In the genomic region with DNA sequence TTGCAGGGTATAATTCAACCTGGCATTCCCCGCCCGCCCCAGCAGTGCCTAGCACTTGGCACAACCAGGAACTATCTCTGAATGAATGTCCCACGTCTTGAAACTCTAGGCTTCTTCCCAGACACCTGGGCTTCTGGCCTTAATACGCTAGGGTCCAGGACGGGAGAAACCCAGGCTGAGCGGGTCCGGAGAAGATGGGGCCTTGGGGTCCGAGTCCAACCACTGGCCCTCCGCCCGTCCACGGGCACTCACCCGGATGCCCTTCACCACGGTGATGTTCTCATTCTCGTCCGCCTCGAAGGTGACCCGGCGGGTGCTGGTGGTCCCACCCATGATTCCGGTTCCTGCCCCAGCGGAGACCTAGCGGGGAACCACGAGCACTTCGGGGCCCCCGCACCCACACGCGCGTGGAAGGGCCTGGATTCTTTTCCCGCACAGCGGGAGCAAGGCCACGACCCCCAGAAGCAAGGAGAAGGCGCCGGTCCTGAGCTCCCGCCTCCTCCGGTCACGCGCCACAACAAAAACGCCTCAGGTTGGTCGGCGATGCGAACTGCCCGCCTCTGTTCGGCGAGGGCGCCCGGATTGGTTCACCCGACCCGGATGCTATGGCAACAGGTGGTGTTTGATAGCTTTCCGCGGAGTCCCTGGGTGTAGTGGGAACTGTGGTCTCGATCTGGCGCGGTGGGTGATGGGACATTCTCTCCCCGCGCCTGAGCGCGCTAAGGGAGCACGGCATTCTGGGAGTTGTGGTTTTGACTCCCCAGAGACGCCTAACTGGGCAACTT, we compare ENCODE assay signal across 8 cellular contexts. TPM values are rescaled to one million over a fixed set of nuclear protein-coding genes. Genes with fewer than 3 reads are reported as not detected.
DNase-seq lines count a peak whose midpoint lies in the region; ATAC-seq and TF ChIP-seq lines count a peak whose summit lies in the region.

CHCHD3 (minus strand) TSS at position 486 of the 785 bp plus-strand sequence; CDS start at position 333, 153 bp downstream.

- H3K27ac ChIP-seq in ACC112 (ENCODE audit: low read depth, low read length), result peak within 1 kb of the TSS; percentile 58
- peak within 1 kb of the TSS; percentile 78 for H3K27ac ChIP-seq in VCaP
- peak within 1 kb of the TSS; percentile 82 to 85 for H3K27ac ChIP-seq in breast epithelium
- peak within 1 kb of the TSS; percentile 60 for H3K27ac ChIP-seq in iPS-18a (ENCODE audit: low read length)

- H2AFZ ChIP-seq in ACC112 (ENCODE audit: low read length, unreplicated experiment), result peak within 1 kb of the TSS; percentile 26

- TF ChIP-seq CTCF in VCaP (conservative IDR thresholded peaks at IDR 0.05) (no peak), breast epithelium (IDR thresholded peaks at IDR 0.05) (no peak)

- peak; percentile 97 for DNase-seq in NCI-H2196 treated with DMSO at 0.1 percent for 48 hours (lab: John Stamatoyannopoulos, UW; ENCODE audit: unreplicated experiment)
- peak; percentile 96 to 98 for DNase-seq in breast epithelium (ENCODE audit: low spot score in 2 of 2)

- H3K4me1 ChIP-seq in ACC112 (ENCODE audit: control insufficient read depth, insufficient read depth, low read length, unreplicated experiment) (peaks cover 10% of the 10 kb centered on the region), breast epithelium (no peaks in the 10 kb centered on the region), iPS-18a (ENCODE audit: control insufficient read depth, low read depth, low read length) (peaks cover 30% of the 10 kb centered on the region), skeletal muscle satellite cell (ENCODE audit: control insufficient read depth, insufficient read depth, low read length) (peaks cover 5% of the 10 kb centered on the region)

- TF ChIP-seq POLR2A in breast epithelium (IDR thresholded peaks at IDR 0.05), result no peak

- H3K36me3 ChIP-seq in ACC112 (ENCODE audit: insufficient read depth, low read length) (0 out of 2 replicates have a peak, but pooled peaks cover 3% of the 10 kb centered on the region), breast epithelium (no peaks in the 10 kb centered on the region), iPS-18a (ENCODE audit: control insufficient read depth, low read depth, low read length) (no peaks in the 10 kb centered on the region), skeletal muscle satellite cell (ENCODE audit: insufficient read depth, low read length) (peaks cover 3% of the 10 kb centered on the region)

- intact Hi-C loops in breast epithelium (cut with DNase I; ENCODE audit: low total_unique reads), result no loop called here

- ATAC-seq in GM18870 (IDR thresholded peaks at IDR 0.05; ENCODE audit: unreplicated experiment), result peak; percentile 99
- peak; percentile 99 for ATAC-seq in HG03135 (IDR thresholded peaks at IDR 0.05; ENCODE audit: unreplicated experiment)

- peaks cover 48% of the 10 kb centered on the region for H3K79me2 ChIP-seq in ACC112 (ENCODE audit: control insufficient read depth, insufficient read depth, low read length, unreplicated experiment)

- H3K9ac ChIP-seq in iPS-18a (ENCODE audit: low read length) (peak within 1 kb of the TSS; percentile 86), skeletal muscle satellite cell (ENCODE audit: low read depth, low read length) (peak within 1 kb of the TSS; percentile 97)

- no peaks in the 10 kb centered on the region for H3K27me3 ChIP-seq in ACC112 (ENCODE audit: insufficient read depth, low read length)
- H3K27me3 ChIP-seq in breast epithelium, result no peaks in the 10 kb centered on the region
- H3K27me3 ChIP-seq in iPS-18a (ENCODE audit: control insufficient read depth, insufficient read depth, low read length), result no peaks in the 10 kb centered on the region
- no peaks in the 10 kb centered on the region for H3K27me3 ChIP-seq in skeletal muscle satellite cell (ENCODE audit: control insufficient read depth, insufficient read depth, low read length)

- peak within 1 kb of the TSS; percentile 80 for H3K4me3 ChIP-seq in ACC112 (ENCODE audit: low read depth, low read length)
- H3K4me3 ChIP-seq in breast epithelium, result peak within 1 kb of the TSS; percentile 78 to 87 (median 79)
- peak within 1 kb of the TSS; percentile 90 for H3K4me3 ChIP-seq in iPS-18a (ENCODE audit: low read length)
- H3K4me3 ChIP-seq in skeletal muscle satellite cell (ENCODE audit: low read length), result peak within 1 kb of the TSS; percentile 99

- H3K4me2 ChIP-seq in skeletal muscle satellite cell (ENCODE audit: low read length), result peak within 1 kb of the TSS; percentile 92

- H3K9me3 ChIP-seq in breast epithelium, result no peaks in the 10 kb centered on the region
- no peaks in the 10 kb centered on the region for H3K9me3 ChIP-seq in iPS-18a (ENCODE audit: control insufficient read depth, low read depth, low read length)
- no peaks in the 10 kb centered on the region for H3K9me3 ChIP-seq in skeletal muscle satellite cell (replicated peaks; ENCODE audit: low read length)

RNA-seq across cellular contexts. Expression of gene CHCHD3, which starts in this region (rescaled TPM):
- 10 to 100 TPM; 52.1 to 59.4 (median 53.1) TPM for total RNA-seq in breast epithelium
- 90.4 and 116 TPM in 2 replicates for total RNA-seq in skeletal muscle satellite cell (2012; rRNA removed)

Comparison
In these comparisons a context has a peak if more than half of its experiments do, and no peak if none do; other contexts are left out.
1. Peak in every context shown above with its lines: DNase-seq, ATAC-seq, H3K4me3 ChIP-seq and H3K27ac ChIP-seq.